Comparison of ENCODE assay signal across 8 cellular contexts in genomic region chr9:114223564-114224246, GRCh38.
DNase-seq lines count a peak whose midpoint lies in the region; ATAC-seq, FAIRE-seq and TF ChIP-seq lines count a peak whose summit lies in the region.
"Had no signal": no experiment of that assay in that cellular context is flagged by ENCODE, and none has a peak within 500 bp of the region (broad histone marks: within the 10 kb centered on the region; RNA-seq: fewer than 3 reads in every experiment).

No MANE protein-coding gene starts in this region.

- H3K18ac ChIP-seq in H9 (ENCODE audit: insufficient read length, low read depth, low read length): no peak overlapping the region
- no peak overlapping the region for H3K18ac ChIP-seq in H1 (ENCODE audit: extremely low read depth, low read length)

- H2BK20ac ChIP-seq in H9 (ENCODE audit: low read depth, low read length, poor library complexity, severe bottlenecking): no peak overlapping the region
- no peak overlapping the region for H2BK20ac ChIP-seq in H1 (ENCODE audit: low read length)

- peak overlapping the region in 2 of 3 experiments; percentile 26 to 34; a peak in 1 of 7 replicates for H3K27ac Mint-ChIP-seq in H9
- H3K27ac Mint-ChIP-seq in activated T-cell treated with anti-CD3 and anti-CD28 coated beads, Interleukin-2, amount 50 U/mL, for 72 hours: no peak overlapping the region

- TF ChIP-seq POLR2A in H1 (IDR thresholded peaks at IDR 0.05; ENCODE audit: control extremely low read depth in 1 of 2, low read depth in 2 of 2, low read length in 2 of 2): no peak

- H4K91ac ChIP-seq in H9 (ENCODE audit: insufficient read length, low read depth, low read length) (no peak overlapping the region), H1 (replicated peaks; ENCODE audit: insufficient read length, low read length) (no peak overlapping the region)

- POLR2A ChIA-PET in H1 (lab: Charles Lee; ENCODE audit: partially characterized antibody): no interaction called here

- no peaks in the 10 kb centered on the region; a peak in 2 of 5 replicates for H3K9me3 Mint-ChIP-seq in H9
- no peaks in the 10 kb centered on the region for H3K9me3 Mint-ChIP-seq in activated T-cell treated with anti-CD3 and anti-CD28 coated beads, Interleukin-2, amount 50 U/mL, for 72 hours

- no peak overlapping the region for H3K4me3 ChIP-seq in H1 (ENCODE audit: extremely low read depth in 1 of 4, insufficient read depth in 2 of 4, low read depth in 3 of 4, low read length in 4 of 4)
- no peak overlapping the region for H3K4me3 ChIP-seq in osteoblast (ENCODE audit: insufficient read depth, low read length)

- FAIRE-seq in H1 (lab: Jason Lieb, UNC): peak; percentile 13

- no peaks in the 10 kb centered on the region for H3K79me2 ChIP-seq in H9 (ENCODE audit: insufficient read depth, low read length)
- no peaks in the 10 kb centered on the region for H3K79me2 ChIP-seq in H1 (ENCODE audit: control insufficient read depth in 1 of 2, insufficient read depth in 2 of 2, low read length in 2 of 2)
- no peaks in the 10 kb centered on the region for H3K79me2 ChIP-seq in osteoblast (ENCODE audit: insufficient read depth, low read length)

- H3T11ph ChIP-seq in H9 (ENCODE audit: low read length): no peak overlapping the region

- H3K23me2 ChIP-seq in H9 (ENCODE audit: insufficient read length, low read depth, low read length, poor library complexity, severe bottlenecking) (no peaks in the 10 kb centered on the region), H1 (ENCODE audit: low read depth, low read length) (no peaks in the 10 kb centered on the region)

- H4K8ac ChIP-seq in H9 (replicated peaks; ENCODE audit: insufficient read length, low read depth, low read length) (no peak overlapping the region), H1 (ENCODE audit: extremely low read depth, insufficient read depth, low read length) (no peak overlapping the region)

- TF ChIP-seq RAD21 in H1 (IDR thresholded peaks at IDR 0.05 in 1 of 2, conservative IDR thresholded peaks at IDR 0.05 in 1 of 2; ENCODE audit: low read depth in 2 of 2, low read length in 2 of 2): no peak

- H2AFZ ChIP-seq in H9 (ENCODE audit: low read length) (no peak overlapping the region), H1 (ENCODE audit: low read length) (no peak overlapping the region), osteoblast (ENCODE audit: low read length) (no peak overlapping the region)

- no peaks in the 10 kb centered on the region for H3K79me1 ChIP-seq in H9 (ENCODE audit: insufficient read depth, low read depth, low read length, poor library complexity, severe bottlenecking)
- H3K79me1 ChIP-seq in H1 (ENCODE audit: low read depth, low read length): no peaks in the 10 kb centered on the region

- DNase-seq in H9 (no peak), OCI-M1 (lab: John Stamatoyannopoulos, UW) (peak; percentile 37), H1 (ENCODE audit: low read depth in 1 of 2, low spot score in 2 of 2) (no peak), osteoblast (ENCODE audit: insufficient read length, low spot score, missing footprints) (peak; percentile 89), GM10266 (ENCODE audit: extremely low spot score) (no peak), NCI-H510A (lab: John Stamatoyannopoulos, UW) (no peak)
- no peak for DNase-seq in activated T-cell treated with anti-CD3 and anti-CD28 coated beads, Interleukin-2, amount 50 U/mL, for 72 hours
- DNase-seq: aorta had no signal

- no peak overlapping the region for H3K56ac ChIP-seq in H9 (ENCODE audit: insufficient read length, low read depth, low read length)
- no peak overlapping the region for H3K56ac ChIP-seq in H1 (replicated peaks; ENCODE audit: insufficient read length, low read depth, low read length)

- H3K4me3 Mint-ChIP-seq in H9: no peak overlapping the region
- no peak overlapping the region for H3K4me3 Mint-ChIP-seq in activated T-cell treated with anti-CD3 and anti-CD28 coated beads, Interleukin-2, amount 50 U/mL, for 72 hours

- H3K23ac ChIP-seq in H9 (ENCODE audit: insufficient read length, low read depth, low read length): no peak overlapping the region
- H3K23ac ChIP-seq in H1 (ENCODE audit: insufficient read length): no peak overlapping the region

- H3K4me1 ChIP-seq in H9 (ENCODE audit: insufficient read depth, low read length): 0 out of 2 replicates have a peak, but pooled peaks cover 3% of the 10 kb centered on the region
- H3K4me1 ChIP-seq in H1 (replicated peaks in 1 of 4; ENCODE audit: control insufficient read depth in 3 of 4, insufficient read depth in 4 of 4, low read length in 3 of 4): peaks cover 0 to 10% (median 1%) of the 10 kb centered on the region in 4 experiments; a peak in 3 of 7 replicates
- peaks cover 39% of the 10 kb centered on the region for H3K4me1 ChIP-seq in osteoblast (ENCODE audit: insufficient read depth, low read length)

- H2BK15ac ChIP-seq in H9 (ENCODE audit: low read depth, low read length): no peak overlapping the region
- H2BK15ac ChIP-seq in H1 (ENCODE audit: low read length): no peak overlapping the region

- H2BK5ac ChIP-seq in H9 (ENCODE audit: insufficient read length, low read length): no peak overlapping the region
- H2BK5ac ChIP-seq in H1 (ENCODE audit: low read depth, low read length): no peak overlapping the region

- H3K9ac ChIP-seq in H9 (ENCODE audit: extremely low read depth, insufficient read length, low read length) (no peak overlapping the region), H1 (replicated peaks in 1 of 4; ENCODE audit: extremely low read depth in 1 of 4, low read depth in 3 of 4, low read length in 3 of 4) (no peak overlapping the region)

- no peak for TF ChIP-seq CTCF in H9 (conservative IDR thresholded peaks at IDR 0.05)
- TF ChIP-seq CTCF in H1 (IDR thresholded peaks at IDR 0.05; ENCODE audit: control extremely low read depth in 1 of 3, insufficient read depth in 1 of 3, low read depth in 1 of 3, low read length in 3 of 3): no peak
- TF ChIP-seq CTCF in osteoblast (IDR thresholded peaks at IDR 0.05; ENCODE audit: extremely low read depth, low read depth, low read length): no peak
- TF ChIP-seq CTCF in GM10266 (IDR thresholded peaks at IDR 0.05; ENCODE audit: control insufficient read depth, insufficient read depth, low read depth, missing control alignments): no peak

- CTCF ChIA-PET in H1 (lab: Charles Lee; ENCODE audit: partially characterized antibody): interaction anchor here (0.9 to 2.3 kb wide), 12 partner anchors 10 to 139 kb away, joined by 3 to 11 read pairs (median 4); partner anchors contain the start of gene COL27A1

- no peaks in the 10 kb centered on the region; a peak in 1 of 8 replicates for H3K36me3 ChIP-seq in H1 (ENCODE audit: control insufficient read depth in 2 of 4, insufficient read depth in 4 of 4, low read length in 3 of 4)
- H3K36me3 ChIP-seq in osteoblast (ENCODE audit: insufficient read depth, low read length): no peaks in the 10 kb centered on the region

- H3K27ac ChIP-seq in H9 (ENCODE audit: insufficient read length, low read depth, low read length): no peak overlapping the region
- H3K27ac ChIP-seq in H1 (ENCODE audit: low read depth, low read length): no peak overlapping the region
- peak overlapping the region; percentile 66 for H3K27ac ChIP-seq in osteoblast (ENCODE audit: low read depth, low read length)

- H3K27me3 Mint-ChIP-seq in H9 (ENCODE audit: low read depth): peaks cover 2% of the 10 kb centered on the region; the same call in 1 of the 2 replicates
- no peaks in the 10 kb centered on the region for H3K27me3 Mint-ChIP-seq in activated T-cell treated with anti-CD3 and anti-CD28 coated beads, Interleukin-2, amount 50 U/mL, for 72 hours (ENCODE audit: low read depth)

- WGBS in H9 (ENCODE audit: extremely low coverage, insufficient read length, low lambda C conversion rate): no CpG with 5 or more reads among the region's 4 CpGs
- WGBS in H1 (ENCODE audit: extremely low coverage in 1 of 2, insufficient coverage in 1 of 2, insufficient read length in 1 of 2, insufficient replicate concordance in 2 of 2, low coverage in 1 of 2, low lambda C conversion rate in 2 of 2, missing lambda C conversion rate in 1 of 2), 2 experiments: 82% methylated on average over 4 of the region's 4 CpGs; no CpG with 5 or more reads in 1 of the 2 experiments

- no peak overlapping the region for H3K14ac ChIP-seq in H9 (ENCODE audit: insufficient read depth, low read length)
- H3K14ac ChIP-seq in H1 (ENCODE audit: insufficient read length): no peak overlapping the region

- H2BK120ac ChIP-seq in H9 (ENCODE audit: low read depth, low read length, poor library complexity, severe bottlenecking) (no peak overlapping the region), H1 (replicated peaks; ENCODE audit: low read depth, low read length) (no peak overlapping the region)

- no peak for ATAC-seq in activated T-cell treated with anti-CD3 and anti-CD28 coated beads, Interleukin-2, amount 50 U/mL, for 72 hours (replicated peaks in 1 of 2)

- H4K20me1 ChIP-seq in H9 (ENCODE audit: control insufficient read depth, insufficient read depth, insufficient read length) (no peaks in the 10 kb centered on the region), H1 (replicated peaks in 1 of 2; ENCODE audit: control insufficient read depth in 1 of 2, insufficient read depth in 2 of 2, low read length in 2 of 2) (peaks cover 2 to 3% of the 10 kb centered on the region in 2 experiments), osteoblast (ENCODE audit: insufficient read depth, low read length) (no peaks in the 10 kb centered on the region)

- H4K5ac ChIP-seq in H9 (ENCODE audit: insufficient read length, low read depth, low read length): no peak overlapping the region
- H4K5ac ChIP-seq in H1 (ENCODE audit: insufficient read length, low read depth, low read length): no peak overlapping the region

- peaks cover 32 to 47% of the 10 kb centered on the region in 2 experiments for H3K4me1 Mint-ChIP-seq in H9
- no peaks in the 10 kb centered on the region for H3K4me1 Mint-ChIP-seq in activated T-cell treated with anti-CD3 and anti-CD28 coated beads, Interleukin-2, amount 50 U/mL, for 72 hours (ENCODE audit: low read depth)

- H3K4ac ChIP-seq in H9 (ENCODE audit: low read depth, low read length) (no peak overlapping the region), H1 (replicated peaks; ENCODE audit: insufficient read length, low read depth, low read length) (no peak overlapping the region)

- no peak for TF ChIP-seq EP300 in H1 (IDR thresholded peaks at IDR 0.05; ENCODE audit: borderline replicate concordance in 1 of 2, low read depth in 2 of 2, low read length in 2 of 2)

- H2AK5ac ChIP-seq in H9 (ENCODE audit: insufficient read length, low read length) (no peak overlapping the region), H1 (ENCODE audit: low read depth, low read length) (no peak overlapping the region)

- no peaks in the 10 kb centered on the region for H3K9me3 ChIP-seq in H9 (ENCODE audit: control insufficient read depth, low read depth, low read length)
- no peaks in the 10 kb centered on the region for H3K9me3 ChIP-seq in H1 (ENCODE audit: insufficient read depth in 2 of 2, low read depth in 1 of 2, low read length in 1 of 2)
- no peaks in the 10 kb centered on the region for H3K9me3 ChIP-seq in osteoblast (ENCODE audit: low read depth, low read length)

- no peaks in the 10 kb centered on the region for H3K27me3 ChIP-seq in H9 (ENCODE audit: insufficient read depth, low read length)
- H3K27me3 ChIP-seq in H1 (replicated peaks in 1 of 4; ENCODE audit: control insufficient read depth in 3 of 4, extremely low read depth in 1 of 4, insufficient read depth in 3 of 4, low read length in 3 of 4): no peaks in the 10 kb centered on the region
- H3K27me3 ChIP-seq in osteoblast (ENCODE audit: insufficient read depth, low read length): no peaks in the 10 kb centered on the region

- no peaks in the 10 kb centered on the region for H3K36me3 Mint-ChIP-seq in H9 (ENCODE audit: insufficient read depth in 1 of 3, low read depth in 3 of 3)
- no peaks in the 10 kb centered on the region for H3K36me3 Mint-ChIP-seq in activated T-cell treated with anti-CD3 and anti-CD28 coated beads, Interleukin-2, amount 50 U/mL, for 72 hours (ENCODE audit: insufficient read depth in 2 of 2)

- no peak overlapping the region for H2BK12ac ChIP-seq in H9 (ENCODE audit: insufficient read length, low read depth, low read length)
- H2BK12ac ChIP-seq in H1 (ENCODE audit: low read depth, low read length): no peak overlapping the region

- H3K4me2 ChIP-seq in H9 (ENCODE audit: insufficient read depth, insufficient read length, low read length): no peak overlapping the region
- H3K4me2 ChIP-seq in H1 (ENCODE audit: insufficient read depth in 1 of 2, low read depth in 2 of 2, low read length in 2 of 2): no peak overlapping the region
- peak overlapping the region; percentile 47 for H3K4me2 ChIP-seq in osteoblast (ENCODE audit: insufficient read depth, low read length)

Comparison
In these comparisons a context has a peak if more than half of its experiments do, and no peak if none do; other contexts are left out.
1. DNase-seq: peak in OCI-M1 (single experiment) and osteoblast (single experiment); none in H9 (single experiment), H1 (0 of 2), activated T-cell treated with anti-CD3 and anti-CD28 coated beads, Interleukin-2, amount 50 U/mL, for 72 hours (0 of 2), GM10266 (single experiment) and NCI-H510A (single experiment).